Comparison of ENCODE assay signal across 22 cellular contexts in genomic region chr18:56199580-56200320, GRCh38.
DNase-seq lines count a peak whose midpoint lies in the region; ATAC-seq lines count a peak whose summit lies in the region.
"Had no signal": no experiment of that assay in that cellular context is flagged by ENCODE, and none has a peak within 500 bp of the region (broad histone marks: within the 10 kb centered on the region; RNA-seq: fewer than 3 reads in every experiment).

No MANE protein-coding gene starts in this region.

- H3K27me3 ChIP-seq in adipocyte (replicated peaks; ENCODE audit: control insufficient read depth, insufficient read depth, low read length) = no peaks in the 10 kb centered on the region
- H3K27me3 ChIP-seq: upper lobe of left lung had no signal

- ATAC-seq in left lobe of liver (peak; percentile 38), sciatic nerve (peak; percentile 45), HG03354 (IDR thresholded peaks at IDR 0.05; ENCODE audit: poor library complexity, severe bottlenecking, unreplicated experiment) (no peak)
- no peak for ATAC-seq in activated CD4-positive, CD25-positive, alpha-beta regulatory T cell treated with anti-CD3 and anti-CD28 coated beads, Interleukin-2, amount 50 U/mL, for 24 hours
- ATAC-seq: HCT116; left colon; naive thymus-derived CD8-positive, alpha-beta T cell; stimulated activated memory B cell treated with anti-CD40 and anti-IgM and Interleukin-4, amounts not matched to agents 10 μg/mL and 1 μg/mL and 100 μg/mL, for 72 hours; T-cell had no signal

- no peak overlapping the region for H3K9ac ChIP-seq in adipocyte (ENCODE audit: low read length)
- H3K9ac ChIP-seq: KMS-11 had no signal

- intact Hi-C loops in sciatic nerve (cut with DNase I) = no loop called here

- peak overlapping the region; percentile 7 for H3K4me3 ChIP-seq in adipocyte (ENCODE audit: low read length)
- H3K4me3 ChIP-seq: upper lobe of left lung had no signal

- peaks cover 9% of the 10 kb centered on the region for H3K9me3 ChIP-seq in adipocyte (ENCODE audit: control insufficient read depth, low read length)

- peaks cover 19% of the 10 kb centered on the region for H3K4me1 ChIP-seq in adipocyte (ENCODE audit: control insufficient read depth, insufficient read depth, low read length)
- H3K4me1 ChIP-seq: upper lobe of left lung had no signal

- peak; percentile 17 for DNase-seq in AG08395 (ENCODE audit: low spot score)
- DNase-seq in adipocyte (ENCODE audit: low read depth) = no peak
- DNase-seq in left lobe of liver (ENCODE audit: low spot score) = no peak
- DNase-seq in sciatic nerve (ENCODE audit: low spot score) = no peak
- no peak for DNase-seq in DMS79 (lab: John Stamatoyannopoulos, UW)
- no peak for DNase-seq in GM03348 (ENCODE audit: low spot score)
- DNase-seq: activated CD4-positive, alpha-beta T cell treated with anti-CD3 and anti-CD28 coated beads, Interleukin-2, amount 10 ng/mL, durations not matched to agents 7 days and 5 days; activated CD8-positive, alpha-beta memory T cell treated with anti-CD3 and anti-CD28 coated beads, Interleukin-2, amount 50 U/mL, for 4 hours; activated effector memory CD4-positive, alpha-beta T cell treated with Interleukin-2 at 50 U/mL for 16 hours; COR-L47; effector CD8-positive, alpha-beta T cell; left colon; naive thymus-derived CD8-positive, alpha-beta T cell; NCI-H2029 treated with DMSO at 0.1 percent for 48 hours; NCI-H446; T-cell; upper lobe of left lung had no signal

- H3K36me3 ChIP-seq in adipocyte (ENCODE audit: control insufficient read depth, insufficient read depth, low read length, severe bottlenecking) = no peaks in the 10 kb centered on the region
- H3K36me3 ChIP-seq: upper lobe of left lung had no signal

Comparison
In these comparisons a context has a peak if more than half of its experiments do, and no peak if none do; other contexts are left out.
1. ATAC-seq: peak in left lobe of liver (single experiment) and sciatic nerve (single experiment); none in activated CD4-positive, CD25-positive, alpha-beta regulatory T cell treated with anti-CD3 and anti-CD28 coated beads, Interleukin-2, amount 50 U/mL, for 24 hours (0 of 2) and HG03354 (single experiment).